In genomic region chr16:81607006-81607405, GRCh38 we compare ENCODE assay signal across 20 cellular contexts.
DNase-seq lines count a peak whose midpoint lies in the region; ATAC-seq, FAIRE-seq and TF ChIP-seq lines count a peak whose summit lies in the region.
"Had no signal": no experiment of that assay in that cellular context is flagged by ENCODE, and none has a peak within 500 bp of the region (broad histone marks: within the 10 kb centered on the region; RNA-seq: fewer than 3 reads in every experiment).

No MANE protein-coding gene starts in this region.

- H3K27ac Mint-ChIP-seq in CD8-positive, alpha-beta memory T cell = peak overlapping the region in 7 of 8 donors; percentile 14 to 89 (median 77)
- H3K27ac Mint-ChIP-seq in T-helper 17 cell (peak overlapping the region; percentile 11), glutamatergic neuron (ENCODE audit: unreplicated experiment) (peak overlapping the region; percentile 17)

- H3K4me3 ChIP-seq in CD8-positive, alpha-beta memory T cell (ENCODE audit: low read length) = no peak overlapping the region
- H3K4me3 ChIP-seq in suprapubic skin = no peak overlapping the region
- H3K4me3 ChIP-seq in kidney (ENCODE audit: low read length in 2 of 2) = no peak overlapping the region
- H3K4me3 ChIP-seq: GM23248 had no signal

- WGBS in suprapubic skin = 77% methylated on average over 12 of the region's 12 CpGs

- H3K9me3 ChIP-seq in CD8-positive, alpha-beta memory T cell (ENCODE audit: low read length) = no peaks in the 10 kb centered on the region
- H3K9me3 ChIP-seq in T-helper 17 cell (ENCODE audit: control insufficient read depth, low read length, poor library complexity, severe bottlenecking) (no peaks in the 10 kb centered on the region), suprapubic skin (no peaks in the 10 kb centered on the region), kidney (ENCODE audit: control insufficient read depth in 1 of 2, low read length in 2 of 2) (no peaks in the 10 kb centered on the region)
- H3K9me3 ChIP-seq: SK-N-SH had no signal

- no peak overlapping the region for H3K27ac ChIP-seq in CD8-positive, alpha-beta memory T cell (ENCODE audit: low read depth, low read length)
- H3K27ac ChIP-seq in suprapubic skin = peak overlapping the region; percentile 36
- no peak overlapping the region for H3K27ac ChIP-seq in kidney (ENCODE audit: low read depth in 2 of 2, low read length in 2 of 2)
- H3K27ac ChIP-seq: GM23248, HL-60 had no signal

- intact Hi-C loops in kidney (cut with DNase I) = no loop called here

- ATAC-seq in T-helper 17 cell (no peak), GM18907 (IDR thresholded peaks at IDR 0.05; ENCODE audit: unreplicated experiment) (no peak)
- ATAC-seq: HCT116 had no signal

- no peak overlapping the region for H3K4me3 Mint-ChIP-seq in CD8-positive, alpha-beta memory T cell
- H3K4me3 Mint-ChIP-seq in T-helper 17 cell (no peak overlapping the region), glutamatergic neuron (ENCODE audit: unreplicated experiment) (no peak overlapping the region)
- H3K4me3 Mint-ChIP-seq: CD4-positive, CD25-positive, alpha-beta regulatory T cell had no signal

- no peaks in the 10 kb centered on the region for H3K27me3 ChIP-seq in CD8-positive, alpha-beta memory T cell (ENCODE audit: insufficient read depth, low read length, poor library complexity, severe bottlenecking)
- no peaks in the 10 kb centered on the region for H3K27me3 ChIP-seq in suprapubic skin

- H3K4me1 Mint-ChIP-seq in CD8-positive, alpha-beta memory T cell = peaks cover 0 to 20% (median 4%) of the 10 kb centered on the region in 3 donors
- peaks cover 17% of the 10 kb centered on the region for H3K4me1 Mint-ChIP-seq in T-helper 17 cell
- H3K4me1 Mint-ChIP-seq in glutamatergic neuron (ENCODE audit: low read depth, unreplicated experiment) = peaks cover 37% of the 10 kb centered on the region

- POLR2A ChIA-PET in CD8-positive, alpha-beta memory T cell (lab: Charles Lee) = interaction anchor here (0.5 kb wide), 1 partner anchor 155 kb away, joined by 4 read pairs; no protein-coding TSS in a partner anchor

- no peak for TF ChIP-seq POLR2A in suprapubic skin (IDR thresholded peaks at IDR 0.05)

- no peak for TF ChIP-seq CTCF in glutamatergic neuron (IDR thresholded peaks at IDR 0.05; ENCODE audit: partially characterized antibody, unreplicated experiment)
- no peak for TF ChIP-seq CTCF in suprapubic skin (IDR thresholded peaks at IDR 0.05)
- TF ChIP-seq CTCF in kidney (IDR thresholded peaks at IDR 0.05; ENCODE audit: borderline replicate concordance, extremely low read depth, insufficient read depth) = no peak

- no peak for FAIRE-seq in kidney (lab: Jason Lieb, UNC)
- FAIRE-seq: GM12891 had no signal

- H3K36me3 ChIP-seq in CD8-positive, alpha-beta memory T cell (ENCODE audit: insufficient read depth, low read length) = peaks cover 12% of the 10 kb centered on the region
- H3K36me3 ChIP-seq in suprapubic skin (peaks cover 10% of the 10 kb centered on the region), kidney (ENCODE audit: control insufficient read depth in 1 of 2, insufficient read depth in 2 of 2, low read length in 2 of 2) (peaks cover 0 to 16% of the 10 kb centered on the region in 2 donors)

- no peak for TF ChIP-seq EP300 in suprapubic skin (IDR thresholded peaks at IDR 0.05)

- no peak overlapping the region for H3K9ac ChIP-seq in kidney (ENCODE audit: low read length in 2 of 2)
- H3K9ac ChIP-seq: GM23248, SK-N-SH had no signal

- no peaks in the 10 kb centered on the region for H3K27me3 Mint-ChIP-seq in CD8-positive, alpha-beta memory T cell
- H3K27me3 Mint-ChIP-seq in T-helper 17 cell (no peaks in the 10 kb centered on the region), glutamatergic neuron (ENCODE audit: unreplicated experiment) (peaks cover 16% of the 10 kb centered on the region)
- H3K27me3 Mint-ChIP-seq: CD4-positive, CD25-positive, alpha-beta regulatory T cell had no signal

- H3K9me3 Mint-ChIP-seq in CD8-positive, alpha-beta memory T cell = no peaks in the 10 kb centered on the region
- H3K9me3 Mint-ChIP-seq in glutamatergic neuron (ENCODE audit: unreplicated experiment) = peaks cover 16% of the 10 kb centered on the region
- H3K9me3 Mint-ChIP-seq: CD4-positive, CD25-positive, alpha-beta regulatory T cell had no signal

- CTCF ChIA-PET in CD8-positive, alpha-beta memory T cell (lab: Charles Lee) = interaction anchor here (1.0 to 1.2 kb wide), 2 partner anchors 10 to 12 kb away, joined by 3 read pairs; no protein-coding TSS in a partner anchor

- no peaks in the 10 kb centered on the region for H3K4me1 ChIP-seq in CD8-positive, alpha-beta memory T cell (ENCODE audit: insufficient read depth, low read length)
- H3K4me1 ChIP-seq in suprapubic skin (peaks cover 57% of the 10 kb centered on the region), kidney (ENCODE audit: control insufficient read depth in 1 of 2, insufficient read depth in 1 of 2, low read depth in 1 of 2, low read length in 2 of 2) (peaks cover under 1 to 7% of the 10 kb centered on the region in 2 donors)

- H3K36me3 Mint-ChIP-seq in CD8-positive, alpha-beta memory T cell = peaks cover 0 to 46% (median 3%) of the 10 kb centered on the region in 3 donors
- H3K36me3 Mint-ChIP-seq in T-helper 17 cell (ENCODE audit: low read depth) = peaks cover 3% of the 10 kb centered on the region
- peaks cover 10% of the 10 kb centered on the region for H3K36me3 Mint-ChIP-seq in glutamatergic neuron (ENCODE audit: unreplicated experiment)

- no peak for DNase-seq in CD8-positive, alpha-beta memory T cell
- no peak for DNase-seq in T-helper 17 cell
- no peak for DNase-seq in glutamatergic neuron
- no peak for DNase-seq in suprapubic skin (ENCODE audit: low spot score in 2 of 2)
- no peak for DNase-seq in NCI-H1694 treated with DMSO at 0.1 percent for 48 hours (lab: John Stamatoyannopoulos, UW)
- no peak for DNase-seq in kidney
- DNase-seq: AML-193; CD4-positive, CD25-positive, alpha-beta regulatory T cell; GM23248; IMR-90; NCI-H146; NCI-H2081; NCI-H748 treated with DMSO at 0.1 percent for 48 hours; OCI-M1; SHP77 treated with DMSO at 0.1 percent for 48 hours; SK-N-SH had no signal

Comparison
In these comparisons a context has a peak if more than half of its experiments do, and no peak if none do; other contexts are left out.
1. H3K27ac Mint-ChIP-seq: peak in every context shown above with its lines; median percentile 77 in CD8-positive, alpha-beta memory T cell; 17 in glutamatergic neuron; 11 in T-helper 17 cell.